In genomic region chr16:19555186-19555937, GRCh38 we compare ENCODE assay signal across 8 cellular contexts. TPM values are rescaled to one million over a fixed set of nuclear protein-coding genes. Genes with fewer than 3 reads are reported as not detected.
DNase-seq lines count a peak whose midpoint lies in the region; ATAC-seq and TF ChIP-seq lines count a peak whose summit lies in the region.

A gene with protein sequence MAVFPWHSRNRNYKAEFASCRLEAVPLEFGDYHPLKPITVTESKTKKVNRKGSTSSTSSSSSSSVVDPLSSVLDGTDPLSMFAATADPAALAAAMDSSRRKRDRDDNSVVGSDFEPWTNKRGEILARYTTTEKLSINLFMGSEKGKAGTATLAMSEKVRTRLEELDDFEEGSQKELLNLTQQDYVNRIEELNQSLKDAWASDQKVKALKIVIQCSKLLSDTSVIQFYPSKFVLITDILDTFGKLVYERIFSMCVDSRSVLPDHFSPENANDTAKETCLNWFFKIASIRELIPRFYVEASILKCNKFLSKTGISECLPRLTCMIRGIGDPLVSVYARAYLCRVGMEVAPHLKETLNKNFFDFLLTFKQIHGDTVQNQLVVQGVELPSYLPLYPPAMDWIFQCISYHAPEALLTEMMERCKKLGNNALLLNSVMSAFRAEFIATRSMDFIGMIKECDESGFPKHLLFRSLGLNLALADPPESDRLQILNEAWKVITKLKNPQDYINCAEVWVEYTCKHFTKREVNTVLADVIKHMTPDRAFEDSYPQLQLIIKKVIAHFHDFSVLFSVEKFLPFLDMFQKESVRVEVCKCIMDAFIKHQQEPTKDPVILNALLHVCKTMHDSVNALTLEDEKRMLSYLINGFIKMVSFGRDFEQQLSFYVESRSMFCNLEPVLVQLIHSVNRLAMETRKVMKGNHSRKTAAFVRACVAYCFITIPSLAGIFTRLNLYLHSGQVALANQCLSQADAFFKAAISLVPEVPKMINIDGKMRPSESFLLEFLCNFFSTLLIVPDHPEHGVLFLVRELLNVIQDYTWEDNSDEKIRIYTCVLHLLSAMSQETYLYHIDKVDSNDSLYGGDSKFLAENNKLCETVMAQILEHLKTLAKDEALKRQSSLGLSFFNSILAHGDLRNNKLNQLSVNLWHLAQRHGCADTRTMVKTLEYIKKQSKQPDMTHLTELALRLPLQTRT (plus strand): TSS chr16:19555703. CDS start chr16:19555730, 27 bp downstream.

- CTCF ChIA-PET in CD4-positive, alpha-beta memory T cell (lab: Charles Lee; ENCODE audit: partially characterized antibody) = interaction anchor here (0.6 to 6.1 kb wide), 28 partner anchors 8 to 754 kb away, joined by 3 to 63 read pairs (median 6); partner anchors contain the start of genes ARL6IP1, CCP110, COQ7 and GDE1
- CTCF ChIA-PET in activated CD8-positive, alpha-beta T cell treated with anti-CD3 and anti-CD28 coated beads for 36 hours (lab: Charles Lee) = interaction anchor here (0.9 to 6.6 kb wide), 18 partner anchors 10 to 829 kb away, joined by 3 to 47 read pairs (median 4); partner anchors contain the start of genes CCP110, COQ7, GDE1 and GPRC5B

- WGBS in lower leg skin, 2 donors = 0 to 1% methylated on average over 32 to 53 of the region's 53 CpGs

- no peak for TF ChIP-seq POLR2A in lower leg skin (IDR thresholded peaks at IDR 0.05)

- H3K4me3 Mint-ChIP-seq in CD4-positive, alpha-beta memory T cell = peak within 1 kb of the TSS; percentile 94 to 98 (median 97)
- H3K4me3 Mint-ChIP-seq in activated CD8-positive, alpha-beta T cell treated with anti-CD3 and anti-CD28 coated beads for 36 hours = peak within 1 kb of the TSS; percentile 85

- H3K36me3 ChIP-seq in CD4-positive, alpha-beta memory T cell (ENCODE audit: insufficient read depth, low read length) = no peaks in the 10 kb centered on the region
- no peaks in the 10 kb centered on the region for H3K36me3 ChIP-seq in duodenal mucosa (ENCODE audit: control insufficient read depth in 1 of 2, insufficient read depth in 2 of 2, low read length in 2 of 2)

- POLR2A ChIA-PET in CD4-positive, alpha-beta memory T cell (lab: Charles Lee; ENCODE audit: partially characterized antibody) = interaction anchor here (0.8 to 4.2 kb wide), 15 partner anchors 9 to 1185 kb away, joined by 3 to 66 read pairs (median 6); partner anchors contain the start of genes ARL6IP1, CCP110, COQ7 and GDE1
- POLR2A ChIA-PET in activated CD8-positive, alpha-beta T cell treated with anti-CD3 and anti-CD28 coated beads for 36 hours (lab: Charles Lee) = interaction anchor here (0.7 to 4.7 kb wide), 13 partner anchors 9 to 765 kb away, joined by 3 to 21 read pairs (median 4); partner anchors contain the start of genes CCP110, GDE1, IQCK and KNOP1

- peak within 1 kb of the TSS; percentile 93 to 98 (median 96) for H3K27ac Mint-ChIP-seq in CD4-positive, alpha-beta memory T cell
- H3K27ac Mint-ChIP-seq in activated CD8-positive, alpha-beta T cell treated with anti-CD3 and anti-CD28 coated beads for 36 hours = peak within 1 kb of the TSS; percentile 79

- peak within 1 kb of the TSS; percentile 72 for H3K27ac ChIP-seq in CD4-positive, alpha-beta memory T cell (ENCODE audit: low read depth, low read length)
- H3K27ac ChIP-seq in duodenal mucosa (ENCODE audit: low read depth, low read length) = peak within 1 kb of the TSS; percentile 84

- ATAC-seq in GM19438 (IDR thresholded peaks at IDR 0.05; ENCODE audit: low read depth, unreplicated experiment) (peak; percentile 95), HG03575 (IDR thresholded peaks at IDR 0.05; ENCODE audit: extremely low read depth, insufficient number of reproducible peaks, low FRiP score, unreplicated experiment) (peak; percentile 76)
- peak; percentile 95 for ATAC-seq in activated CD8-positive, alpha-beta T cell treated with anti-CD3 and anti-CD28 coated beads for 36 hours

- H3K9me3 Mint-ChIP-seq in CD4-positive, alpha-beta memory T cell = no peaks in the 10 kb centered on the region
- no peaks in the 10 kb centered on the region for H3K9me3 Mint-ChIP-seq in activated CD8-positive, alpha-beta T cell treated with anti-CD3 and anti-CD28 coated beads for 36 hours

- H3K4me1 Mint-ChIP-seq in CD4-positive, alpha-beta memory T cell = peaks cover 13 to 36% (median 22%) of the 10 kb centered on the region in 4 donors
- H3K4me1 Mint-ChIP-seq in activated CD8-positive, alpha-beta T cell treated with anti-CD3 and anti-CD28 coated beads for 36 hours (ENCODE audit: low read depth) = peaks cover 15% of the 10 kb centered on the region

- peaks cover 12% of the 10 kb centered on the region for H3K4me1 ChIP-seq in CD4-positive, alpha-beta memory T cell (ENCODE audit: insufficient read depth, low read length)
- peaks cover 5 to 6% of the 10 kb centered on the region in 2 donors for H3K4me1 ChIP-seq in duodenal mucosa (ENCODE audit: control insufficient read depth in 1 of 2, insufficient read depth in 2 of 2, low read length in 2 of 2)

- intact Hi-C loops in CD4-positive, alpha-beta memory T cell (cut with micrococcal nuclease) = loop anchor here (1.0 to 5.0 kb wide), 5 partner anchors 32 to 765 kb away; partner anchors contain the start of genes CCP110, COQ7, IQCK and KNOP1
- intact Hi-C loops in activated CD8-positive, alpha-beta T cell treated with anti-CD3 and anti-CD28 coated beads for 36 hours (cut with micrococcal nuclease) = loop anchor here (5.0 kb wide), 1 partner anchor 162 kb away; the partner anchor contains the start of genes IQCK and KNOP1
- intact Hi-C loops in lower leg skin (cut with DNase I; ENCODE audit: low total_unique reads) = no loop called here

- peak within 1 kb of the TSS; percentile 87 to 98 for H3K4me3 ChIP-seq in CD4-positive, alpha-beta memory T cell (ENCODE audit: low read length in 2 of 2)
- H3K4me3 ChIP-seq in duodenal mucosa (ENCODE audit: low read depth in 1 of 2, low read length in 2 of 2) (peak within 1 kb of the TSS; percentile 85 to 87), lower leg skin (ENCODE audit: low read depth, poor library complexity, severe bottlenecking) (peak within 1 kb of the TSS; percentile 63)

- no peaks in the 10 kb centered on the region for H3K9me3 ChIP-seq in CD4-positive, alpha-beta memory T cell (ENCODE audit: control insufficient read depth in 1 of 2, low read length in 2 of 2)
- H3K9me3 ChIP-seq in duodenal mucosa (ENCODE audit: control insufficient read depth in 1 of 2, low read length in 2 of 2) = no peaks in the 10 kb centered on the region

- peak; percentile 95 to 98 (median 96) for DNase-seq in CD4-positive, alpha-beta memory T cell
- peak; percentile 99 for DNase-seq in NCI-H82 treated with DMSO at 0.1 percent for 48 hours (lab: John Stamatoyannopoulos, UW; ENCODE audit: unreplicated experiment)
- peak; percentile 96 for DNase-seq in activated CD8-positive, alpha-beta T cell treated with anti-CD3 and anti-CD28 coated beads for 36 hours
- peak; percentile 94 to 99 for DNase-seq in lower leg skin (ENCODE audit: low spot score in 2 of 2)
- DNase-seq in stimulated activated CD4-positive, alpha-beta T cell treated with anti-CD3 and anti-CD28 coated beads, Interleukin-4, amount 100 ng/mL, for 48 hours (ENCODE audit: low read depth in 2 of 2) = peak; percentile 92 to 95

- H3K36me3 Mint-ChIP-seq in CD4-positive, alpha-beta memory T cell = peaks cover 0 to 8% of the 10 kb centered on the region in 2 donors
- H3K36me3 Mint-ChIP-seq in activated CD8-positive, alpha-beta T cell treated with anti-CD3 and anti-CD28 coated beads for 36 hours (ENCODE audit: low read depth) = peaks cover 10% of the 10 kb centered on the region

- no peaks in the 10 kb centered on the region for H3K27me3 ChIP-seq in CD4-positive, alpha-beta memory T cell (ENCODE audit: insufficient read depth, low read length)
- H3K27me3 ChIP-seq in duodenal mucosa (ENCODE audit: control insufficient read depth in 1 of 2, insufficient read depth in 2 of 2, low read length in 2 of 2) = no peaks in the 10 kb centered on the region

- H3K9ac ChIP-seq in duodenal mucosa (ENCODE audit: low read depth in 1 of 2, low read length in 2 of 2) = peak within 1 kb of the TSS; percentile 73 to 78

- no peaks in the 10 kb centered on the region for H3K27me3 Mint-ChIP-seq in CD4-positive, alpha-beta memory T cell
- H3K27me3 Mint-ChIP-seq in activated CD8-positive, alpha-beta T cell treated with anti-CD3 and anti-CD28 coated beads for 36 hours = no peaks in the 10 kb centered on the region

- TF ChIP-seq CTCF in activated CD8-positive, alpha-beta T cell treated with anti-CD3 and anti-CD28 coated beads for 36 hours (IDR thresholded peaks at IDR 0.05) = peak; percentile 73
- peak in 1 of 3 donors; percentile 43 for TF ChIP-seq CTCF in lower leg skin (IDR thresholded peaks at IDR 0.05)

RNA-seq across cellular contexts. Expression of the gene that starts here (rescaled TPM):
- total RNA-seq in CD4-positive, alpha-beta memory T cell = 10 to 100 TPM; 42.2 to 45.7 TPM
- 10 to 100 TPM; 51.6 to 52.9 TPM for polyA plus RNA-seq in CD4-positive, alpha-beta memory T cell
- total RNA-seq in activated CD8-positive, alpha-beta T cell treated with anti-CD3 and anti-CD28 coated beads for 36 hours = 10 to 100 TPM; 32.1 to 34.8 TPM
- 10 to 100 TPM; 14.5 to 24.2 (median 17.0) TPM for total RNA-seq in lower leg skin

Comparison
In these comparisons a context has a peak if more than half of its experiments do, and no peak if none do; other contexts are left out.
1. Peak in every context shown above with its lines: DNase-seq, ATAC-seq, H3K4me3 ChIP-seq and H3K27ac ChIP-seq.